ENCODE assay signal across 8 cellular contexts in the genomic region with DNA sequence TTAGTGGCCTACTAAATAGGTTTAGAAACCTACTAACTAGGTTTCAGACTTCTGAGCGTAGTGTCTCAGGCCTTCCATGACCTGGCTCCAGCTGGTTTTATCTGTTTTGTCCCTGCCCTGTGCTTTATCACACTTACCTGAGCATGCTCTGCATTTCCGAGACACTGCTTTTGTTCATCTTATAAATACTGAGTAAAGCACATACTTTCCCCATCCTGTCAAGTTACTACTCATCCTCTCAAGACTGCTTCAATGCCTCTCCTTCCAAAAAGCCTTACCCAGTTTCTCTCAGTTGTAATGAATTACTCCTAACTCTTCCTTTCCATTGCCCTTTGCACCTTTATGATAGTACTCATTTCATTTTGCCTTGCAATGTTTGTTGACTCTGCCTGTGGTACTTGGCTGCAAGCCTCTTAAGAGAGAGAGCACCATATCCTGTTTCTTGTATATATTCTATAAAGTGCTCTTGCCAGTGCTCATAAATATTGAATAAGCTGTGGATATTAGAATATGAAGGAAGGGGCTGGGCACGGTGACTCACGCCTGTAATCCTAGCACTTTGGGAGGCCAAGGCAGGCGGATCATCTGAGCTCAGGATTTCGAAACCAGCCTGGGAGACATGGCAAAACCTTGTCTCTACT. TPM values are rescaled to one million over a fixed set of nuclear protein-coding genes. Genes with fewer than 3 reads are reported as not detected.
DNase-seq lines count a peak whose midpoint lies in the region; ATAC-seq and TF ChIP-seq lines count a peak whose summit lies in the region.

No MANE protein-coding gene starts in this region.

- H2BK120ac ChIP-seq in IMR-90 (ENCODE audit: low read depth, low read length), result no peak overlapping the region

- peaks cover 2% of the 10 kb centered on the region; the same call in 1 of the 2 replicates for H3K4me1 ChIP-seq in IMR-90 (ENCODE audit: control insufficient read depth, insufficient read depth, low read length)

- no peak for TF ChIP-seq POLR2A in IMR-90 (IDR thresholded peaks at IDR 0.05; ENCODE audit: low read depth, low read length)

- H3K23ac ChIP-seq in IMR-90 (ENCODE audit: low read depth, low read length), result peak overlapping the region; percentile 73; the same call in 1 of the 2 replicates

- no peaks in the 10 kb centered on the region for H3K27me3 ChIP-seq in AG04450 (ENCODE audit: control insufficient read depth, insufficient read depth, low read length)
- H3K27me3 ChIP-seq in IMR-90 (ENCODE audit: control insufficient read depth, insufficient read depth, low read length), result no peaks in the 10 kb centered on the region

- POLR2A ChIA-PET in AG04450 (lab: Yijun Ruan, JAX) (interaction anchor here (0.7 to 1.1 kb wide), 3 partner anchors 10 to 1017 kb away, joined by 3 to 12 read pairs (median 10); a partner anchor contains a TSS), IMR-90 (lab: Charles Lee; ENCODE audit: unreplicated experiment) (interaction anchor here (1.0 kb wide), 1 partner anchor 34 kb away, joined by 5 read pairs; no protein-coding TSS in a partner anchor)

- H4K5ac ChIP-seq in IMR-90 (ENCODE audit: low read depth, low read length), result no peak overlapping the region

- H3K9me3 ChIP-seq in AG04450 (ENCODE audit: control insufficient read depth, insufficient read depth, low read length), result no peaks in the 10 kb centered on the region
- H3K9me3 ChIP-seq in IMR-90 (ENCODE audit: control insufficient read depth, insufficient read depth, low read length), result no peaks in the 10 kb centered on the region

- H2BK15ac ChIP-seq in IMR-90 (ENCODE audit: low read depth, low read length), result no peak overlapping the region

- no peak overlapping the region for H2AFZ ChIP-seq in IMR-90 (replicated peaks; ENCODE audit: low read length, poor library complexity)

- H3K79me1 ChIP-seq in IMR-90 (ENCODE audit: low read depth in 1 of 2, low read length in 2 of 2), result peaks cover 30 to 58% of the 10 kb centered on the region in 2 experiments

- intact Hi-C loops in IMR-90 (cut with micrococcal nuclease), result loop anchor here (5.0 kb wide), 1 partner anchor 523 kb away; no protein-coding TSS in a partner anchor
- intact Hi-C loops in Right ventricle myocardium inferior (cut with DNase I), result no loop called here

- H4K20me1 ChIP-seq in IMR-90 (ENCODE audit: insufficient read depth, low read length), result peaks cover 11% of the 10 kb centered on the region

- peak overlapping the region; percentile 71 for H2BK20ac ChIP-seq in IMR-90 (ENCODE audit: low read depth, low read length)

- H3K27ac ChIP-seq in AG04450 (ENCODE audit: low read depth, low read length), result peak overlapping the region; percentile 72
- H3K27ac ChIP-seq in IMR-90 (ENCODE audit: insufficient read depth, low read length), result peak overlapping the region; percentile 56; the same call in 1 of the 2 replicates
- H3K27ac ChIP-seq in VCaP, result peak overlapping the region; percentile 83

- TF ChIP-seq RAD21 in IMR-90 (IDR thresholded peaks at IDR 0.05; ENCODE audit: low read length), result no peak

- H3K18ac ChIP-seq in IMR-90 (ENCODE audit: low read depth, low read length), result no peak overlapping the region

- H4K8ac ChIP-seq in IMR-90 (ENCODE audit: low read depth in 2 of 2, low read length in 2 of 2), result peak overlapping the region in 1 of 2 experiments; percentile 22; a peak in 1 of 4 replicates

- H3K4ac ChIP-seq in IMR-90 (ENCODE audit: low read depth, low read length), result 0 out of 2 replicates have a peak overlapping the region, but pooled peaks have one; percentile 2

- 42% methylated on average over 2 of the region's 6 CpGs; no CpG with 5 or more reads in 1 of the 2 experiments for WGBS in IMR-90 (ENCODE audit: extremely low coverage in 2 of 2, insufficient read length in 1 of 2), 2 experiments

- H2AK5ac ChIP-seq in IMR-90 (ENCODE audit: low read depth, low read length), result peak overlapping the region; percentile 52; the same call in 1 of the 2 replicates

- peak overlapping the region; percentile 48 for H3K4me2 ChIP-seq in IMR-90 (ENCODE audit: low read depth, low read length)

- peaks cover 2% of the 10 kb centered on the region; the same call in 1 of the 2 replicates for H3K9me1 ChIP-seq in IMR-90 (ENCODE audit: insufficient read depth, low read length)

- DNase-seq in AG04450 (ENCODE audit: low read depth, low spot score) (peak; percentile 74), IMR-90 (peak; percentile 96), left lobe of liver (ENCODE audit: low spot score) (peak; percentile 56), occipital lobe (lab: John Stamatoyannopoulos, UW) (no peak), GM19240 (ENCODE audit: insufficient read length, low spot score) (no peak), Right ventricle myocardium inferior (ENCODE audit: missing footprints) (no peak)
- DNase-seq in stimulated activated CD4-positive, alpha-beta T cell treated with anti-CD3 and anti-CD28 coated beads, Interleukin-4, amount 100 ng/mL, for 24 hours, result no peak

- no TSS peak for BruUV-seq in IMR-90 (replicated peaks; lab: Mats Ljungman, UMichigan)

- no peak overlapping the region for H4K91ac ChIP-seq in IMR-90 (ENCODE audit: insufficient read depth, low read depth, low read length)

- H3K56ac ChIP-seq in IMR-90 (ENCODE audit: extremely low read depth, insufficient read depth, low read length), result no peak overlapping the region

- in situ Hi-C loops in IMR-90 (cut with MboI; ENCODE audit: low sequenced_read_pairs), result loop anchor here (25.0 kb wide), 1 partner anchor 112 kb away; a partner anchor contains a TSS

- no peak overlapping the region for H3K14ac ChIP-seq in IMR-90 (replicated peaks; ENCODE audit: low read depth, low read length)

- peaks cover 4% of the 10 kb centered on the region; the same call in 1 of the 2 replicates for H3K36me3 ChIP-seq in IMR-90 (ENCODE audit: control insufficient read depth, insufficient read depth, low read length)

- ATAC-seq in IMR-90 (ENCODE audit: low read depth) (peak; percentile 94), left lobe of liver (peak; percentile 94), Right ventricle myocardium inferior (no peak)

- H2AK9ac ChIP-seq in IMR-90 (replicated peaks; ENCODE audit: low read depth, low read length, poor library complexity), result no peak overlapping the region

- CTCF ChIA-PET in AG04450 (lab: Charles Lee) (interaction anchor here (0.7 to 1.4 kb wide), 3 partner anchors 30 to 540 kb away, joined by 3 to 11 read pairs (median 4); no protein-coding TSS in a partner anchor), IMR-90 (lab: Yijun Ruan, JAX) (interaction anchor here (1.4 kb wide), 1 partner anchor 10 kb away, joined by 3 read pairs; no protein-coding TSS in a partner anchor)

- no peak for TF ChIP-seq CTCF in AG04450 (IDR thresholded peaks at IDR 0.05; ENCODE audit: low read depth, low read length)
- TF ChIP-seq CTCF in IMR-90 (conservative IDR thresholded peaks at IDR 0.05; ENCODE audit: low read depth, low read length), result no peak
- TF ChIP-seq CTCF in VCaP (conservative IDR thresholded peaks at IDR 0.05), result no peak

- no peak overlapping the region for H3K4me3 ChIP-seq in AG04450 (ENCODE audit: low read depth, low read length)
- no peak overlapping the region for H3K4me3 ChIP-seq in IMR-90 (ENCODE audit: insufficient read depth, low read depth, low read length)

- dilution Hi-C loops in IMR-90 (cut with HindIII; ENCODE audit: low sequenced_read_pairs, unreplicated experiment), result no loop called here

- H2BK5ac ChIP-seq in IMR-90 (ENCODE audit: low read depth, low read length, poor library complexity, severe bottlenecking), result peak overlapping the region; percentile 75

- no peak overlapping the region for H3K9ac ChIP-seq in IMR-90 (ENCODE audit: low read depth, low read length)

TF ChIP-seq in IMR-90, 13 proteins besides CTCF, POLR2A, EP300 and RAD21:
- TF ChIP-seq SMC3 (IDR thresholded peaks at IDR 0.05; ENCODE audit: low read depth, low read length) (no peak), CEBPB (IDR thresholded peaks at IDR 0.05; ENCODE audit: low read depth, low read length) (peak; percentile 84), MXI1 (IDR thresholded peaks at IDR 0.05; ENCODE audit: borderline replicate concordance, low read depth, low read length) (0 out of 2 replicates have a peak, but pooled peaks have one; percentile 17), FOS (IDR thresholded peaks at IDR 0.05; ENCODE audit: low read depth, low read length) (peak; percentile 75; the same call in 1 of the 2 replicates), BHLHE40 (IDR thresholded peaks at IDR 0.05; ENCODE audit: low read depth, low read length) (no peak), NFE2L2 (IDR thresholded peaks at IDR 0.05; ENCODE audit: low read depth, low read length) (0 out of 2 replicates have a peak, but pooled peaks have one; percentile 5), MAFK (IDR thresholded peaks at IDR 0.05; ENCODE audit: low read depth, low read length) (no peak)

RNA-seq across cellular contexts. Expression of a gene that starts 34.4 kb away (rescaled TPM):
- 33.7 and 45.0 TPM in 2 replicates for polyA plus RNA-seq in AG04450 (2011; rRNA removed)
- 23.4 and 32.8 TPM in 2 replicates for polyA minus RNA-seq in AG04450 (2011; rRNA and poly(A)+ RNA removed)
- 23.3 and 32.2 TPM in 2 replicates for total RNA-seq in IMR-90 (2012; rRNA removed)
- 42.3 and 53.0 TPM in 2 replicates for polyA plus RNA-seq in IMR-90 (2012; rRNA removed)
- 17.1 and 18.7 TPM in 2 replicates for polyA plus RNA-seq in IMR-90 (2012; cell fraction: cytosol; rRNA removed)
- 11.2 and 44.3 TPM in 2 replicates for polyA plus RNA-seq in IMR-90 (2012; cell fraction: nucleus; rRNA removed; ENCODE audit: low replicate concordance)
- total RNA-seq in left lobe of liver, result 32.2 TPM
- 345 TPM for total RNA-seq in occipital lobe
- 116 TPM for total RNA-seq in Right ventricle myocardium inferior

Comparison
In these comparisons a context has a peak if more than half of its experiments do, and no peak if none do; other contexts are left out.
1. DNase-seq: peak in AG04450 (single experiment), IMR-90 (single experiment) and left lobe of liver (single experiment); none in occipital lobe (single experiment), GM19240 (single experiment), Right ventricle myocardium inferior (single experiment) and stimulated activated CD4-positive, alpha-beta T cell treated with anti-CD3 and anti-CD28 coated beads, Interleukin-4, amount 100 ng/mL, for 24 hours (single experiment).
2. Peak in every context shown above with its lines, with median percentiles within 50 percentile points of each other: H3K27ac ChIP-seq.